ENCODE assay signal across 30 cellular contexts in genomic region chr2:101850991-101851390, GRCh38.
"Had no signal": no experiment of that assay in that cellular context is flagged by ENCODE, and none has a peak within 500 bp of the region (broad histone marks: within the 10 kb centered on the region; RNA-seq: fewer than 3 reads in every experiment).

No MANE protein-coding gene starts in this region.

- H3K36me3 ChIP-seq: breast epithelium had no signal

- H3K4me1 ChIP-seq: body of pancreas, breast epithelium, Peyer's patch had no signal

- ATAC-seq: activated CD8-positive, alpha-beta T cell treated with anti-CD3 and anti-CD28 coated beads for 36 hours; activated naive CD4-positive, alpha-beta T cell treated with anti-CD3 and anti-CD28 coated beads, Interleukin-2, amount 50 U/mL, for 72 hours; activated T-cell treated with anti-CD3 and anti-CD28 coated beads, Interleukin-2, amount 50 U/mL, for 72 hours; activated T-helper 17 cell treated with anti-CD3 and anti-CD28 coated beads, Interleukin-2, amount 50 U/mL, for 72 hours; body of pancreas; PC-3; Right ventricle myocardium inferior had no signal

- H3K27me3 Mint-ChIP-seq: activated CD4-positive, alpha-beta T cell treated with anti-CD3 and anti-CD28 coated beads, Interleukin-2, amount 10 ng/mL, durations not matched to agents 24 days and 14 days; activated CD8-positive, alpha-beta T cell treated with anti-CD3 and anti-CD28 coated beads for 36 hours; activated T-helper 17 cell treated with anti-CD3 and anti-CD28 coated beads, Interleukin-2, amount 50 U/mL, for 72 hours had no signal

- H3K9me3 ChIP-seq: adrenal gland, body of pancreas, breast epithelium, Peyer's patch had no signal

- H3K27ac ChIP-seq: adrenal gland, body of pancreas, breast epithelium, KMS-11, Peyer's patch had no signal

- H3K4me3 Mint-ChIP-seq: activated CD4-positive, alpha-beta T cell treated with anti-CD3 and anti-CD28 coated beads, Interleukin-2, amount 10 ng/mL, durations not matched to agents 24 days and 14 days; activated CD8-positive, alpha-beta T cell treated with anti-CD3 and anti-CD28 coated beads for 36 hours; activated T-cell treated with anti-CD3 and anti-CD28 coated beads, Interleukin-2, amount 50 U/mL, for 72 hours; activated T-helper 17 cell treated with anti-CD3 and anti-CD28 coated beads, Interleukin-2, amount 50 U/mL, for 72 hours had no signal

- DNase-seq: activated CD4-positive, alpha-beta T cell treated with anti-CD3 and anti-CD28 coated beads, Interleukin-2, amount 10 ng/mL, durations not matched to agents 24 days and 14 days; activated CD4-positive, alpha-beta T cell treated with anti-CD3 and anti-CD28 coated beads, Interleukin-2, amount 50 U/mL, for 4 hours; activated CD8-positive, alpha-beta T cell treated with anti-CD3 and anti-CD28 coated beads for 36 hours; activated effector memory CD4-positive, alpha-beta T cell treated with anti-CD3 and anti-CD28 coated beads, Interleukin-2, amount 50 U/mL, for 16 hours; activated naive CD4-positive, alpha-beta T cell; activated T-cell treated with anti-CD3 and anti-CD28 coated beads, Interleukin-2, amount 50 U/mL, for 1 hour; activated T-cell treated with anti-CD3 and anti-CD28 coated beads, Interleukin-2, amount 50 U/mL, for 72 hours; adrenal gland; body of pancreas; NCI-H1092 treated with DMSO at 0.1 percent for 48 hours; NCI-H1417; NCI-H146; NCI-H187; NCI-H2081 treated with DMSO at 0.1 percent for 48 hours; NCI-H226; NCI-H446 treated with DMSO at 0.1 percent for 48 hours; NCI-H524; PC-3; Peyer's patch; RPMI8226; SIG-M5; SW 1271; T-helper 1 cell; T-helper 2 cell; T-helper 9 cell had no signal

- H3K27ac Mint-ChIP-seq: activated CD4-positive, alpha-beta T cell treated with anti-CD3 and anti-CD28 coated beads, Interleukin-2, amount 10 ng/mL, durations not matched to agents 24 days and 14 days; activated CD8-positive, alpha-beta T cell treated with anti-CD3 and anti-CD28 coated beads for 36 hours; activated naive CD4-positive, alpha-beta T cell treated with anti-CD3 and anti-CD28 coated beads, Interleukin-2, amount 50 U/mL, for 72 hours; activated T-cell treated with anti-CD3 and anti-CD28 coated beads, Interleukin-2, amount 50 U/mL, for 72 hours; activated T-helper 17 cell treated with anti-CD3 and anti-CD28 coated beads, Interleukin-2, amount 50 U/mL, for 72 hours had no signal

- H3K9me3 Mint-ChIP-seq: activated CD4-positive, alpha-beta T cell treated with anti-CD3 and anti-CD28 coated beads, Interleukin-2, amount 10 ng/mL, durations not matched to agents 24 days and 14 days; activated CD8-positive, alpha-beta T cell treated with anti-CD3 and anti-CD28 coated beads for 36 hours; activated naive CD4-positive, alpha-beta T cell treated with anti-CD3 and anti-CD28 coated beads, Interleukin-2, amount 50 U/mL, for 72 hours; activated T-cell treated with anti-CD3 and anti-CD28 coated beads, Interleukin-2, amount 50 U/mL, for 72 hours; activated T-helper 17 cell treated with anti-CD3 and anti-CD28 coated beads, Interleukin-2, amount 50 U/mL, for 72 hours had no signal

- H3K27me3 ChIP-seq: adrenal gland, body of pancreas, breast epithelium, Peyer's patch had no signal

- H3K4me3 ChIP-seq: adrenal gland, body of pancreas, breast epithelium, Peyer's patch had no signal
